In the genomic region with DNA sequence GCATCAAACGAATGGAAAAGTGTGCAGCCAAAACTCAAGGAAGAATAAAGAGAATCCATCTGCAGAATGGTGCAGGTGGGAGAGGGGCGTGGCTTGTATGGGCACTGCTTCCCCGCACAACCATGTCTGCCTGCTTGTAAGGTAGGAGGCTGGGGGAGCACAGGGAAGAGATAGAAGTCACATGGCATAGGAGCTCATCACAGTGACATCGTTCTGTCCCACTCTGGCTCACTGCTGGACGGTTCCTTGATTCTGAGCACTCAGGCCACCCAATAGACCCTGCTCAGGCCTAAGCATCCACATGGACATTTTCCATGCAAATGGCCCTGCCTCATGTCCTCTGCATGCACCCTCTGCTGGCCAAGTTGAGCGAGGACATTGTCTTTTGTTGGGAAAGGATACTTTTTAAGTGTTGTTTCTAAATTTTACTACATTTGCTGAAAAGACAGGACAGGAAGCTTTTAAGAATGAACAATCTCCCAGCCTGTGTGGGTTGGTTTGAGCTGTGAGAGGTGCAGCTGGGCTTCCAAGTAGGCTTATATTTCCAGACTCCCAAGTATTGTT, we compare ENCODE assay signal across 8 cellular contexts. TPM values are rescaled to one million over a fixed set of nuclear protein-coding genes. Genes with fewer than 3 reads are reported as not detected.
DNase-seq lines count a peak whose midpoint lies in the region; ATAC-seq, FAIRE-seq and TF ChIP-seq lines count a peak whose summit lies in the region.

No MANE protein-coding gene starts in this region.

- H2AFZ ChIP-seq in H9 (ENCODE audit: low read length) (no peak overlapping the region), keratinocyte (ENCODE audit: control insufficient read depth, low read length) (no peak overlapping the region)

- H3K27ac Mint-ChIP-seq in H9 (0 out of 7 replicates have a peak overlapping the region, but pooled peaks of 1 of the 3 experiments have one; percentile 16), immature natural killer cell (no peak overlapping the region)
- no peak overlapping the region for H3K27ac Mint-ChIP-seq in stimulated activated memory B cell treated with anti-CD40 and anti-IgM and Interleukin-4, amounts not matched to agents 10 μg/mL and 1 μg/mL and 100 μg/mL, for 72 hours

- ATAC-seq in stimulated activated memory B cell treated with anti-CD40 and anti-IgM and Interleukin-4, amounts not matched to agents 10 μg/mL and 1 μg/mL and 100 μg/mL, for 72 hours, result no peak
- no peak for ATAC-seq in GM21381 (IDR thresholded peaks at IDR 0.05; ENCODE audit: unreplicated experiment)

- no peak overlapping the region for H3K4ac ChIP-seq in H9 (ENCODE audit: low read depth, low read length)

- peaks cover 13% of the 10 kb centered on the region for H3K23me2 ChIP-seq in H9 (ENCODE audit: insufficient read length, low read depth, low read length, poor library complexity, severe bottlenecking)

- no peak overlapping the region for H3K18ac ChIP-seq in H9 (ENCODE audit: insufficient read length, low read depth, low read length)

- H3K4me1 Mint-ChIP-seq in H9, result peaks cover 21 to 26% of the 10 kb centered on the region in 2 experiments
- H3K4me1 Mint-ChIP-seq in stimulated activated memory B cell treated with anti-CD40 and anti-IgM and Interleukin-4, amounts not matched to agents 10 μg/mL and 1 μg/mL and 100 μg/mL, for 72 hours, result peaks cover 8% of the 10 kb centered on the region
- peaks cover 12 to 14% of the 10 kb centered on the region in 2 donors for H3K4me1 Mint-ChIP-seq in immature natural killer cell

- no CpG with 5 or more reads among the region's 6 CpGs for WGBS in H9 (ENCODE audit: extremely low coverage, insufficient read length, low lambda C conversion rate)

- H3K4me3 Mint-ChIP-seq in H9 (no peak overlapping the region; a peak in 1 of 5 replicates), immature natural killer cell (no peak overlapping the region)
- H3K4me3 Mint-ChIP-seq in stimulated activated memory B cell treated with anti-CD40 and anti-IgM and Interleukin-4, amounts not matched to agents 10 μg/mL and 1 μg/mL and 100 μg/mL, for 72 hours, result no peak overlapping the region

- no peak overlapping the region for H2BK20ac ChIP-seq in H9 (ENCODE audit: low read depth, low read length, poor library complexity, severe bottlenecking)

- H3K79me2 ChIP-seq in H9 (ENCODE audit: insufficient read depth, low read length) (no peaks in the 10 kb centered on the region), keratinocyte (ENCODE audit: control insufficient read depth, insufficient read depth, low read length) (no peaks in the 10 kb centered on the region)

- DNase-seq in AG10803 (ENCODE audit: low read depth) (peak; percentile 63), H9 (peak; percentile 46), SW480 (ENCODE audit: low spot score) (peak; percentile 25), keratinocyte (ENCODE audit: low read depth, low spot score) (no peak), immature natural killer cell (no peak)
- no peak for DNase-seq in stimulated activated CD4-positive, alpha-beta T cell treated with anti-CD3 and anti-CD28 coated beads, Interleukin-2, amount 100 ng/mL, for 24 hours

- H3K36me3 Mint-ChIP-seq in H9 (ENCODE audit: insufficient read depth in 1 of 3, low read depth in 3 of 3), result peaks cover 0 to 3% (median 2%) of the 10 kb centered on the region in 3 experiments; a peak in 1 of 7 replicates
- no peaks in the 10 kb centered on the region for H3K36me3 Mint-ChIP-seq in stimulated activated memory B cell treated with anti-CD40 and anti-IgM and Interleukin-4, amounts not matched to agents 10 μg/mL and 1 μg/mL and 100 μg/mL, for 72 hours
- H3K36me3 Mint-ChIP-seq in immature natural killer cell, result no peaks in the 10 kb centered on the region

- peak; percentile 66 for TF ChIP-seq CTCF in AG10803 (conservative IDR thresholded peaks at IDR 0.05; ENCODE audit: low read length)
- peak; percentile 73 for TF ChIP-seq CTCF in H9 (conservative IDR thresholded peaks at IDR 0.05)
- TF ChIP-seq CTCF in keratinocyte (optimal IDR thresholded peaks at IDR 0.05 in 1 of 3, IDR thresholded peaks at IDR 0.05 in 1 of 3, conservative IDR thresholded peaks at IDR 0.05 in 1 of 3; ENCODE audit: extremely low read depth in 1 of 3, insufficient read depth in 2 of 3, low read length in 3 of 3), result peak; percentile 60 to 80 (median 67)

- no peak overlapping the region for H4K8ac ChIP-seq in H9 (replicated peaks; ENCODE audit: insufficient read length, low read depth, low read length)

- H3K27ac ChIP-seq in H9 (ENCODE audit: insufficient read length, low read depth, low read length) (no peak overlapping the region), keratinocyte (ENCODE audit: control insufficient read depth, insufficient read depth, low read length) (no peak overlapping the region)

- H3T11ph ChIP-seq in H9 (ENCODE audit: low read length), result no peak overlapping the region

- dilution Hi-C loops in keratinocyte (cut with MboI; ENCODE audit: extremely low pct_ligation_motif_present, low sequenced_read_pairs), result no loop called here

- no peaks in the 10 kb centered on the region for H3K4me1 ChIP-seq in H9 (ENCODE audit: insufficient read depth, low read length)
- no peaks in the 10 kb centered on the region for H3K4me1 ChIP-seq in keratinocyte (ENCODE audit: control insufficient read depth, extremely low read depth, insufficient read depth, low read length)

- H3K4me2 ChIP-seq in H9 (ENCODE audit: insufficient read depth, insufficient read length, low read length) (no peak overlapping the region), keratinocyte (ENCODE audit: control insufficient read depth, extremely low read depth, insufficient read depth, low read depth, low read length) (no peak overlapping the region)

- no peak overlapping the region for H2BK15ac ChIP-seq in H9 (ENCODE audit: low read depth, low read length)

- FAIRE-seq in keratinocyte (lab: Jason Lieb, UNC), result peak; percentile 49

- H3K27me3 Mint-ChIP-seq in H9 (ENCODE audit: low read depth) (peaks cover 27% of the 10 kb centered on the region), immature natural killer cell (ENCODE audit: low read depth in 3 of 3) (peaks cover 2 to 33% (median 14%) of the 10 kb centered on the region in 3 donors)
- peaks cover 54% of the 10 kb centered on the region for H3K27me3 Mint-ChIP-seq in stimulated activated memory B cell treated with anti-CD40 and anti-IgM and Interleukin-4, amounts not matched to agents 10 μg/mL and 1 μg/mL and 100 μg/mL, for 72 hours

- H3K14ac ChIP-seq in H9 (ENCODE audit: insufficient read depth, low read length), result no peak overlapping the region

- no peak overlapping the region for H3K23ac ChIP-seq in H9 (ENCODE audit: insufficient read length, low read depth, low read length)

- H4K5ac ChIP-seq in H9 (ENCODE audit: insufficient read length, low read depth, low read length), result no peak overlapping the region

- H3K27me3 ChIP-seq in H9 (ENCODE audit: insufficient read depth, low read length), result peaks cover 4% of the 10 kb centered on the region; the same call in 1 of the 2 replicates
- H3K27me3 ChIP-seq in keratinocyte (ENCODE audit: control insufficient read depth, extremely low read depth, insufficient read depth, low read length), result peaks cover 10% of the 10 kb centered on the region

- no peaks in the 10 kb centered on the region for H3K9me1 ChIP-seq in keratinocyte (ENCODE audit: control insufficient read depth, extremely low read depth, insufficient read depth, low read length)

- no peaks in the 10 kb centered on the region for H3K9me3 ChIP-seq in H9 (ENCODE audit: control insufficient read depth, low read depth, low read length)
- no peaks in the 10 kb centered on the region for H3K9me3 ChIP-seq in keratinocyte (ENCODE audit: control insufficient read depth, low read depth, low read length)

- no peaks in the 10 kb centered on the region for H4K20me1 ChIP-seq in H9 (ENCODE audit: control insufficient read depth, insufficient read depth, insufficient read length)
- no peaks in the 10 kb centered on the region for H4K20me1 ChIP-seq in keratinocyte (ENCODE audit: control insufficient read depth, extremely low read depth, insufficient read depth, low read length)

- H4K91ac ChIP-seq in H9 (ENCODE audit: insufficient read length, low read depth, low read length), result no peak overlapping the region

- no peaks in the 10 kb centered on the region for H3K36me3 ChIP-seq in keratinocyte (ENCODE audit: control insufficient read depth in 2 of 2, extremely low read depth in 1 of 2, insufficient read depth in 2 of 2, low read length in 2 of 2)

- no peaks in the 10 kb centered on the region for H3K79me1 ChIP-seq in H9 (ENCODE audit: insufficient read depth, low read depth, low read length, poor library complexity, severe bottlenecking)

- H2BK120ac ChIP-seq in H9 (ENCODE audit: low read depth, low read length, poor library complexity, severe bottlenecking), result no peak overlapping the region

- peak overlapping the region; percentile 84 for H3K4me3 ChIP-seq in AG10803 (ENCODE audit: low read length)
- H3K4me3 ChIP-seq in keratinocyte (ENCODE audit: control insufficient read depth in 2 of 3, extremely low read depth in 1 of 3, insufficient read depth in 2 of 3, low read depth in 1 of 3, low read length in 3 of 3), result no peak overlapping the region

- no peak overlapping the region for H2AK5ac ChIP-seq in H9 (ENCODE audit: insufficient read length, low read length)

- H3K56ac ChIP-seq in H9 (ENCODE audit: insufficient read length, low read depth, low read length), result no peak overlapping the region

- no peak overlapping the region for H2BK5ac ChIP-seq in H9 (ENCODE audit: insufficient read length, low read length)

- no peak overlapping the region for H2BK12ac ChIP-seq in H9 (ENCODE audit: insufficient read length, low read depth, low read length)

- no peaks in the 10 kb centered on the region for H3K9me3 Mint-ChIP-seq in H9
- H3K9me3 Mint-ChIP-seq in stimulated activated memory B cell treated with anti-CD40 and anti-IgM and Interleukin-4, amounts not matched to agents 10 μg/mL and 1 μg/mL and 100 μg/mL, for 72 hours, result no peaks in the 10 kb centered on the region
- H3K9me3 Mint-ChIP-seq in immature natural killer cell, result no peaks in the 10 kb centered on the region

- no peak overlapping the region for H3K9ac ChIP-seq in H9 (ENCODE audit: extremely low read depth, insufficient read length, low read length)
- H3K9ac ChIP-seq in keratinocyte (ENCODE audit: control insufficient read depth, extremely low read depth, insufficient read depth, low read length), result no peak overlapping the region

RNA-seq across cellular contexts. Expression of gene MYLK, which starts 3.1 kb away (rescaled TPM):
- total RNA-seq in H9 (2021), result 10.1 and 10.4 TPM in 2 replicates
- 5.8 to 31.9 TPM (median 7.8 TPM) in 3 replicates for polyA plus RNA-seq in keratinocyte
- 7.9 TPM for polyA plus RNA-seq in keratinocyte (2011; ENCODE audit: low read depth)
- polyA plus RNA-seq in keratinocyte (2011; cell fraction: cytosol; rRNA removed), result 24.7 and 26.9 TPM in 2 replicates
- polyA plus RNA-seq in keratinocyte (2011; cell fraction: nucleus; rRNA removed), result 15.0 and 18.8 TPM in 2 replicates
- 4.5 and 9.8 TPM in 2 replicates for polyA plus RNA-seq in keratinocyte (2012; ENCODE audit: low replicate concordance)
- polyA minus RNA-seq in keratinocyte, result 7.1 to 19.9 TPM (median 12.3 TPM) in 3 replicates
- polyA minus RNA-seq in keratinocyte (2011; cell fraction: cytosol; rRNA and poly(A)+ RNA removed), result 18.0 TPM
- 4.4 and 15.0 TPM in 2 replicates for polyA minus RNA-seq in keratinocyte (2011; cell fraction: nucleus; rRNA and poly(A)+ RNA removed)
- polyA plus RNA-seq in immature natural killer cell, result 1 to 10 TPM in 1 of 3 donors, under 1 TPM in 2; 0.36 to 3.7 (median 0.89) TPM

Comparison
In these comparisons a context has a peak if more than half of its experiments do, and no peak if none do; other contexts are left out.
1. DNase-seq: peak in AG10803 (single experiment), H9 (single experiment) and SW480 (single experiment); none in keratinocyte (single experiment), stimulated activated CD4-positive, alpha-beta T cell treated with anti-CD3 and anti-CD28 coated beads, Interleukin-2, amount 100 ng/mL, for 24 hours (0 of 2) and immature natural killer cell (0 of 3).
2. Peak in every context shown above with its lines, with median percentiles within 50 percentile points of each other: CTCF ChIP-seq.